9 cellular contexts compared by ENCODE assay signal in the genomic region with DNA sequence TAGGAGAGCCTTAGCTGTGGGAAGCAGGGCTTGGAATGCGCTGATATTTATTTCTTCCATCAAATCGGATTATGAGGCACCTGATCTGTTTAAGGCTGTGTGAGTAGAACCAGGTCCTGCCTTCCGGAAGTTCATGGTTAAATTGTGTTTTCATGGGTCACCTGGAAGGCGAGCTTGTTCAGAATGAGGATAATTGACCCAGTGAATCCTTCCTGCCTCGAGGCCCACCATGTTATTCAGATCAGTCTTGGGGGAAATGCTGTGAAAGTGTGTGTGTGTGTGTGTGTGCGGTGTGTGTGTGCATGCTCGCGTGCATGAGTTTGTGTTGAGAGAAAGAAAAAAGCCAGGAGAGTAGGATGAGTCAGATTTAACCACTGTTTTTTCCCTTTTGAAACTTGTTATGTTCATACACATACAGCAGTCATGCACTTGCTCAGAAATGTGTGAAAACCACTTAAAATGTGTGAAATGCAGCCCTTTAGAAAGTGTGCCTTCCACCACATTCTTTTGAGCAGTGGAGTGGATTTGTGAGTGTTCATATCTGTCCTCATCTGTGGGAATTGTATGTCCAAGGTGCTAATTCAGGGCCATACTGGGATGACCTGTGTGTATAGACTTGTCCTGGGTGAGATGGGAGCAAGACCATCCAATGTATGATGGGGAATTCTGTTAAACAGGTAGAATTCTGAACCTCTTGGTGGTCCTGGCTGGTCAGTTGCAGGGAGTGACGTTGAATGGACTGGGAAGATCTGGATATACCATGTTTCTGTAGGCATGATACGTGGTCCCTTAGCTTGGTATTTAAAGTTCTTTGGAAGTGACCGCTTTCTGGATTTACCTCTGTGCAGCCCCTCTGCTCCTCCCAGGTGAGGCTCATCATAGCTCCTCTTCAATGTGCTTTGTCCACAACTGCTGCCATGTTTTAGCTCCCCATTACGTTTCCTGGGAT. TPM values are rescaled to one million over a fixed set of nuclear protein-coding genes. Genes with fewer than 3 reads are reported as not detected.
A peak's percentile ranks its signal among the peaks of the same experiment; 100 is the strongest.
DNase-seq lines count a peak whose midpoint lies in the region; ATAC-seq and TF ChIP-seq lines count a peak whose summit lies in the region.
"Had no signal": no experiment of that assay in that cellular context is flagged by ENCODE, and none has a peak within 500 bp of the region (broad histone marks: within the 10 kb centered on the region; RNA-seq: fewer than 3 reads in every experiment).

No MANE protein-coding gene starts in this region.

- H3K27me3 ChIP-seq in spleen (replicated peaks in 1 of 7): no peaks in the 10 kb centered on the region

- no peaks in the 10 kb centered on the region for H3K9me3 ChIP-seq in spleen

- no peak overlapping the region for H3K4me3 Mint-ChIP-seq in activated naive CD8-positive, alpha-beta T cell treated with anti-CD3 and anti-CD28 coated beads for 36 hours
- no peak overlapping the region for H3K4me3 Mint-ChIP-seq in glutamatergic neuron (ENCODE audit: unreplicated experiment)

- H3K36me3 ChIP-seq in spleen: no peaks in the 10 kb centered on the region

- intact Hi-C loops in spleen (cut with DNase I; ENCODE audit: low total_unique reads): no loop called here

- H3K4me1 ChIP-seq in spleen: peaks cover 72 to 100% (median 100%) of the 10 kb centered on the region in 6 donors

- H3K27ac ChIP-seq in spleen: peak overlapping the region; percentile 59 to 88 (median 82)
- H3K27ac ChIP-seq: C4-2B had no signal

- H3K9me3 Mint-ChIP-seq in activated naive CD8-positive, alpha-beta T cell treated with anti-CD3 and anti-CD28 coated beads for 36 hours: no peaks in the 10 kb centered on the region
- peaks cover 2% of the 10 kb centered on the region for H3K9me3 Mint-ChIP-seq in glutamatergic neuron (ENCODE audit: unreplicated experiment)

- WGBS in spleen, 5 donors: 54 to 67% (median 60%) methylated on average over 12 of the region's 12 CpGs

- H3K27ac Mint-ChIP-seq in activated naive CD8-positive, alpha-beta T cell treated with anti-CD3 and anti-CD28 coated beads for 36 hours: no peak overlapping the region
- H3K27ac Mint-ChIP-seq in glutamatergic neuron (ENCODE audit: unreplicated experiment): no peak overlapping the region

- peak overlapping the region in 1 of 8 donors; percentile 30 for H3K4me3 ChIP-seq in spleen

- ATAC-seq in GM19328 (IDR thresholded peaks at IDR 0.05; ENCODE audit: unreplicated experiment): no peak
- ATAC-seq in HG02884 (IDR thresholded peaks at IDR 0.05; ENCODE audit: unreplicated experiment): no peak

- peaks cover 61% of the 10 kb centered on the region for H3K4me1 Mint-ChIP-seq in activated naive CD8-positive, alpha-beta T cell treated with anti-CD3 and anti-CD28 coated beads for 36 hours
- peaks cover 14% of the 10 kb centered on the region for H3K4me1 Mint-ChIP-seq in glutamatergic neuron (ENCODE audit: low read depth, unreplicated experiment)

- no peaks in the 10 kb centered on the region for H3K27me3 Mint-ChIP-seq in activated naive CD8-positive, alpha-beta T cell treated with anti-CD3 and anti-CD28 coated beads for 36 hours
- H3K27me3 Mint-ChIP-seq in glutamatergic neuron (ENCODE audit: unreplicated experiment): no peaks in the 10 kb centered on the region

- peaks cover 28% of the 10 kb centered on the region for H3K36me3 Mint-ChIP-seq in activated naive CD8-positive, alpha-beta T cell treated with anti-CD3 and anti-CD28 coated beads for 36 hours
- H3K36me3 Mint-ChIP-seq in glutamatergic neuron (ENCODE audit: unreplicated experiment): no peaks in the 10 kb centered on the region

- TF ChIP-seq CTCF in spleen (IDR thresholded peaks at IDR 0.05 in 8 of 11, conservative IDR thresholded peaks at IDR 0.05 in 3 of 11): no peak
- TF ChIP-seq CTCF in glutamatergic neuron (IDR thresholded peaks at IDR 0.05; ENCODE audit: partially characterized antibody, unreplicated experiment): no peak

- DNase-seq in activated gamma-delta T cell treated with Interleukin-2 at 50 U/mL for 16 hours (peak; percentile 59), activated gamma-delta T cell (lab: John Stamatoyannopoulos, UW) (no peak), Kasumi-1 (lab: John Stamatoyannopoulos, UW) (peak; percentile 13 to 21), spleen (peak; percentile 34), glutamatergic neuron (no peak)
- peak; percentile 45 for DNase-seq in activated naive CD8-positive, alpha-beta T cell treated with anti-CD3 and anti-CD28 coated beads for 36 hours

- TF ChIP-seq POLR2A in spleen (IDR thresholded peaks at IDR 0.05): no peak

RNA-seq across cellular contexts. Expression of a gene that starts 36.9 kb away (rescaled TPM):
- total RNA-seq in activated naive CD8-positive, alpha-beta T cell treated with anti-CD3 and anti-CD28 coated beads for 36 hours: 10 to 100 TPM; 15.7 to 16.4 TPM
- total RNA-seq in spleen: 10 to 100 TPM; 27.3 to 78.4 (median 47.5) TPM
- polyA plus RNA-seq in spleen: 1 to 10 TPM; 8.3 to 8.9 (median 8.6) TPM
- total RNA-seq in glutamatergic neuron (ENCODE audit: unreplicated experiment): 5.0 TPM

Comparison
In these comparisons a context has a peak if more than half of its experiments do, and no peak if none do; other contexts are left out.
1. DNase-seq: peak in activated gamma-delta T cell treated with Interleukin-2 at 50 U/mL for 16 hours (single experiment), Kasumi-1 (2 of 2), activated naive CD8-positive, alpha-beta T cell treated with anti-CD3 and anti-CD28 coated beads for 36 hours (single experiment) and spleen (single experiment); none in activated gamma-delta T cell (single experiment) and glutamatergic neuron (single experiment).